In the genomic region with DNA sequence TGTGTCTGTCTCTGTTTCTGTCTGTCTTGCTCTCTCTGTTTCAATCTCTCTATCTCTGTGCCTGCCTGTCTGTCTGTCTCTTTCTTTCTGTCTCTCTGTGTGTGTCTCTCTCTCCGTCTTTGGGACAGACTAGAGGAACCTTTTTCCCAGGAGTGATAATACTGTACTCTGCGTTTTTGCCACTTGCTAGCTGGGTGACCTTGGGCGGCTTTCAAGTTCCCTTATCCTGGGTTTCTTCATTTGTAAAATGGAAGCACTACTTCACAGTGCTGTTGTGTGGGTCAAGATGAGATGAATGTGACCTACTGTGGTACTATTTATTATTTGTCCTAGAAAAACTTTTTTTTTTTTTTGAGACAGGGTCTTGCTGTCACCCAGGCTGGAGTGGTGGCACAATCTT, we compare ENCODE assay signal across 1 cellular context.
TF ChIP-seq lines count a peak whose summit lies in the region.

No MANE protein-coding gene starts in this region.

TF ChIP-seq in IMR-90, 13 proteins besides CTCF, POLR2A, EP300 and RAD21 (continued from another document):
- TF ChIP-seq CEBPB (IDR thresholded peaks at IDR 0.05; ENCODE audit: low read depth, low read length) (no peak), RFX5 (IDR thresholded peaks at IDR 0.05; ENCODE audit: low read depth, low read length) (no peak)
